Comparison of ENCODE assay signal across 1 cellular context in the genomic region with DNA sequence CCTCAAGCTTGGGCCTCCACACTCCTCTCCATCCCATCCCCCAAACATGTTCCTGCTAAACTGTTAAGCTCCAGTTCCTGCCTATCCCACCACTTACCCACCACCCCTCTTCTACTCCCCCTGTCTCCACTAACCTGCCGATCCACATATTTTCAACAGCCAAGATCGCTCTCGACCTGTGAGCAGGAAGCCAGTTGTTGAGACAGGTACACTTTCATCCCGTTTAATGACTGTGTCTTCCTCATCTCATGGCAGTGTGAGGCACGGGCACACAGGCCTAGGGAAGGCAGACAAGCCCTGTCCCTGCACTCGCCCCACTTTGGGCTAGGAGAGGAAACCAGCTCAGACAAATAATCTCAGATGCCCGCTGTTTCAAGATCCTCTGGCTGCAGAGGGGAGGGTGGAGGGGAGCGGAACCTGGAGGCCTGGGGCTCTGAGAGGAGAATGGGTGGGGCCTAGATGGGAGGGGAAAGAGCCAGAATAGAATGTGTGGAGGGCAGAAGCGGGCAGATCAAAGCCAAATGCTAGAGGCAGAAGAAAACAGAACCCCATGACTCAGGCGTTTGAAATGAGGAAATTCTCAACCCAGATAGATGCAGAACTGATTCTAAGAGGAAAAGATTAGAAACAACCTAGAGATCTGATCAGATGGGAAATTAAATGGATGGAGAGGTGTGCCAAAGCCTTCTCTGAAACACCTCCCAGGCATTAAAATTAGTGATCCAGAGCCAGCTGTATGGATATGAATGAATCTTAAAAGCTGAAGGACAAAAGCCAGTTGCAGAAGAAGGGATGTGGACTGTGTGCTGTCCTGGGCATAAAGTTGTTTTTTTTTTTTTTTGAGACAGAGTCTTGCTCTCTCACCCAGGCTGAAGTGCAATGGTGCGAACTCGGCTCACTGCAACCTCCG.
TF ChIP-seq lines count a peak whose summit lies in the region.

No MANE protein-coding gene starts in this region.

TF ChIP-seq in HEK293, 187 proteins besides CTCF, POLR2A, EP300 and RAD21 (continued from another document):
- TF ChIP-seq, protein P1, sequence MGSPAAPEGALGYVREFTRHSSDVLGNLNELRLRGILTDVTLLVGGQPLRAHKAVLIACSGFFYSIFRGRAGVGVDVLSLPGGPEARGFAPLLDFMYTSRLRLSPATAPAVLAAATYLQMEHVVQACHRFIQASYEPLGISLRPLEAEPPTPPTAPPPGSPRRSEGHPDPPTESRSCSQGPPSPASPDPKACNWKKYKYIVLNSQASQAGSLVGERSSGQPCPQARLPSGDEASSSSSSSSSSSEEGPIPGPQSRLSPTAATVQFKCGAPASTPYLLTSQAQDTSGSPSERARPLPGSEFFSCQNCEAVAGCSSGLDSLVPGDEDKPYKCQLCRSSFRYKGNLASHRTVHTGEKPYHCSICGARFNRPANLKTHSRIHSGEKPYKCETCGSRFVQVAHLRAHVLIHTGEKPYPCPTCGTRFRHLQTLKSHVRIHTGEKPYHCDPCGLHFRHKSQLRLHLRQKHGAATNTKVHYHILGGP (tag by site-specific recombination; IDR thresholded peaks at IDR 0.05), result no peak
- no peak for TF ChIP-seq ZNF10 (tag by site-specific recombination; IDR thresholded peaks at IDR 0.05)
- TF ChIP-seq, protein P2, sequence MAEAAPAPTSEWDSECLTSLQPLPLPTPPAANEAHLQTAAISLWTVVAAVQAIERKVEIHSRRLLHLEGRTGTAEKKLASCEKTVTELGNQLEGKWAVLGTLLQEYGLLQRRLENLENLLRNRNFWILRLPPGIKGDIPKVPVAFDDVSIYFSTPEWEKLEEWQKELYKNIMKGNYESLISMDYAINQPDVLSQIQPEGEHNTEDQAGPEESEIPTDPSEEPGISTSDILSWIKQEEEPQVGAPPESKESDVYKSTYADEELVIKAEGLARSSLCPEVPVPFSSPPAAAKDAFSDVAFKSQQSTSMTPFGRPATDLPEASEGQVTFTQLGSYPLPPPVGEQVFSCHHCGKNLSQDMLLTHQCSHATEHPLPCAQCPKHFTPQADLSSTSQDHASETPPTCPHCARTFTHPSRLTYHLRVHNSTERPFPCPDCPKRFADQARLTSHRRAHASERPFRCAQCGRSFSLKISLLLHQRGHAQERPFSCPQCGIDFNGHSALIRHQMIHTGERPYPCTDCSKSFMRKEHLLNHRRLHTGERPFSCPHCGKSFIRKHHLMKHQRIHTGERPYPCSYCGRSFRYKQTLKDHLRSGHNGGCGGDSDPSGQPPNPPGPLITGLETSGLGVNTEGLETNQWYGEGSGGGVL (tag by site-specific recombination; IDR thresholded peaks at IDR 0.05), result peak; percentile 67
- no peak for TF ChIP-seq ZIC2 (tag by site-specific recombination; IDR thresholded peaks at IDR 0.05)
- TF ChIP-seq, protein P3, sequence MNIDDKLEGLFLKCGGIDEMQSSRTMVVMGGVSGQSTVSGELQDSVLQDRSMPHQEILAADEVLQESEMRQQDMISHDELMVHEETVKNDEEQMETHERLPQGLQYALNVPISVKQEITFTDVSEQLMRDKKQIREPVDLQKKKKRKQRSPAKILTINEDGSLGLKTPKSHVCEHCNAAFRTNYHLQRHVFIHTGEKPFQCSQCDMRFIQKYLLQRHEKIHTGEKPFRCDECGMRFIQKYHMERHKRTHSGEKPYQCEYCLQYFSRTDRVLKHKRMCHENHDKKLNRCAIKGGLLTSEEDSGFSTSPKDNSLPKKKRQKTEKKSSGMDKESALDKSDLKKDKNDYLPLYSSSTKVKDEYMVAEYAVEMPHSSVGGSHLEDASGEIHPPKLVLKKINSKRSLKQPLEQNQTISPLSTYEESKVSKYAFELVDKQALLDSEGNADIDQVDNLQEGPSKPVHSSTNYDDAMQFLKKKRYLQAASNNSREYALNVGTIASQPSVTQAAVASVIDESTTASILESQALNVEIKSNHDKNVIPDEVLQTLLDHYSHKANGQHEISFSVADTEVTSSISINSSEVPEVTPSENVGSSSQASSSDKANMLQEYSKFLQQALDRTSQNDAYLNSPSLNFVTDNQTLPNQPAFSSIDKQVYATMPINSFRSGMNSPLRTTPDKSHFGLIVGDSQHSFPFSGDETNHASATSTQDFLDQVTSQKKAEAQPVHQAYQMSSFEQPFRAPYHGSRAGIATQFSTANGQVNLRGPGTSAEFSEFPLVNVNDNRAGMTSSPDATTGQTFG (tag by site-specific recombination; IDR thresholded peaks at IDR 0.05; ENCODE audit: borderline replicate concordance), result no peak
- peak; percentile 84 for TF ChIP-seq TCF7L2 (IDR thresholded peaks at IDR 0.05; ENCODE audit: borderline replicate concordance, low read depth, low read length)
